ENCODE assay signal across 8 cellular contexts in genomic region chr9:79471577-79472543, GRCh38.
DNase-seq lines count a peak whose midpoint lies in the region; ATAC-seq and TF ChIP-seq lines count a peak whose summit lies in the region.

No MANE protein-coding gene starts in this region.

- CTCF ChIA-PET in CD8-positive, alpha-beta T cell (lab: Charles Lee): interaction anchor here (1.2 to 1.8 kb wide), 2 partner anchors 9 to 13 kb away, joined by 3 to 6 read pairs; no protein-coding TSS in a partner anchor
- CTCF ChIA-PET in activated naive CD4-positive, alpha-beta T cell treated with anti-CD3 and anti-CD28 coated beads, Interleukin-2, amount 10 ng/mL, durations not matched to agents 7 days and 5 days (lab: Charles Lee): no interaction called here

- H3K27me3 Mint-ChIP-seq in CD8-positive, alpha-beta T cell (ENCODE audit: low read depth): no peaks in the 10 kb centered on the region
- no peaks in the 10 kb centered on the region for H3K27me3 Mint-ChIP-seq in HFFc6 (ENCODE audit: insufficient read depth)
- H3K27me3 Mint-ChIP-seq in activated naive CD4-positive, alpha-beta T cell treated with anti-CD3 and anti-CD28 coated beads, Interleukin-2, amount 10 ng/mL, durations not matched to agents 7 days and 5 days: no peaks in the 10 kb centered on the region
- no peaks in the 10 kb centered on the region for H3K27me3 Mint-ChIP-seq in mesothelial cell of epicardium (ENCODE audit: low read depth)

- intact Hi-C loops in CD8-positive, alpha-beta T cell (cut with DNase I, micrococcal nuclease): loop anchor here (2.0 to 10.0 kb wide), 3 partner anchors 473 to 703 kb away; no protein-coding TSS in a partner anchor
- intact Hi-C loops in right cardiac atrium (cut with DNase I): no loop called here
- intact Hi-C loops in stomach (cut with DNase I; ENCODE audit: low total_unique reads): no loop called here

- no peak for TF ChIP-seq EP300 in stomach (IDR thresholded peaks at IDR 0.05)

- no peaks in the 10 kb centered on the region for H3K9me3 Mint-ChIP-seq in CD8-positive, alpha-beta T cell
- H3K9me3 Mint-ChIP-seq in HFFc6: no peaks in the 10 kb centered on the region
- H3K9me3 Mint-ChIP-seq in activated naive CD4-positive, alpha-beta T cell treated with anti-CD3 and anti-CD28 coated beads, Interleukin-2, amount 10 ng/mL, durations not matched to agents 7 days and 5 days: no peaks in the 10 kb centered on the region
- H3K9me3 Mint-ChIP-seq in mesothelial cell of epicardium: no peaks in the 10 kb centered on the region

- H3K27ac Mint-ChIP-seq in CD8-positive, alpha-beta T cell: peak overlapping the region; percentile 30
- no peak overlapping the region for H3K27ac Mint-ChIP-seq in HFFc6
- H3K27ac Mint-ChIP-seq in activated naive CD4-positive, alpha-beta T cell treated with anti-CD3 and anti-CD28 coated beads, Interleukin-2, amount 10 ng/mL, durations not matched to agents 7 days and 5 days: no peak overlapping the region
- no peak overlapping the region for H3K27ac Mint-ChIP-seq in mesothelial cell of epicardium

- DNase-seq in CD8-positive, alpha-beta T cell: peak in 6 of 7 experiments; percentile 14 to 56 (median 32)
- peak; percentile 63 for DNase-seq in HFFc6
- peak; percentile 21 for DNase-seq in activated naive CD4-positive, alpha-beta T cell treated with anti-CD3 and anti-CD28 coated beads, Interleukin-2, amount 10 ng/mL, durations not matched to agents 7 days and 5 days
- peak; percentile 74 to 92 (median 78) for DNase-seq in right cardiac atrium
- DNase-seq in stomach: peak; percentile 56
- no peak for DNase-seq in GM19240 (ENCODE audit: insufficient read length, low spot score)
- no peak for DNase-seq in mesothelial cell of epicardium (ENCODE audit: low spot score in 2 of 2, unreplicated experiment in 2 of 2)

- H3K27ac ChIP-seq in CD8-positive, alpha-beta T cell (ENCODE audit: low read depth, low read length): no peak overlapping the region
- no peak overlapping the region for H3K27ac ChIP-seq in right cardiac atrium (ENCODE audit: low read length)
- H3K27ac ChIP-seq in stomach: no peak overlapping the region

- no peaks in the 10 kb centered on the region for H3K36me3 ChIP-seq in CD8-positive, alpha-beta T cell (ENCODE audit: insufficient read depth, low read length)
- no peaks in the 10 kb centered on the region for H3K36me3 ChIP-seq in stomach

- H3K27me3 ChIP-seq in CD8-positive, alpha-beta T cell (ENCODE audit: insufficient read depth, low read length): no peaks in the 10 kb centered on the region
- H3K27me3 ChIP-seq in right cardiac atrium (ENCODE audit: control insufficient read depth, insufficient read depth): no peaks in the 10 kb centered on the region
- H3K27me3 ChIP-seq in stomach: no peaks in the 10 kb centered on the region

- H3K4me3 Mint-ChIP-seq in CD8-positive, alpha-beta T cell: no peak overlapping the region
- H3K4me3 Mint-ChIP-seq in HFFc6: no peak overlapping the region
- no peak overlapping the region for H3K4me3 Mint-ChIP-seq in activated naive CD4-positive, alpha-beta T cell treated with anti-CD3 and anti-CD28 coated beads, Interleukin-2, amount 10 ng/mL, durations not matched to agents 7 days and 5 days
- no peak overlapping the region for H3K4me3 Mint-ChIP-seq in mesothelial cell of epicardium

- no peak for TF ChIP-seq CTCF in CD8-positive, alpha-beta T cell (IDR thresholded peaks at IDR 0.05)
- TF ChIP-seq CTCF in HFFc6 (IDR thresholded peaks at IDR 0.05): peak; percentile 62
- no peak for TF ChIP-seq CTCF in stomach (IDR thresholded peaks at IDR 0.05)
- no peak for TF ChIP-seq CTCF in mesothelial cell of epicardium (IDR thresholded peaks at IDR 0.05; ENCODE audit: unreplicated experiment)

- peaks cover 23% of the 10 kb centered on the region for H3K4me1 Mint-ChIP-seq in CD8-positive, alpha-beta T cell (ENCODE audit: low read depth)
- H3K4me1 Mint-ChIP-seq in HFFc6 (ENCODE audit: low read depth): peaks cover 5% of the 10 kb centered on the region; the same call in 1 of the 2 replicates
- peaks cover 29% of the 10 kb centered on the region for H3K4me1 Mint-ChIP-seq in activated naive CD4-positive, alpha-beta T cell treated with anti-CD3 and anti-CD28 coated beads, Interleukin-2, amount 10 ng/mL, durations not matched to agents 7 days and 5 days
- peaks cover 7% of the 10 kb centered on the region for H3K4me1 Mint-ChIP-seq in mesothelial cell of epicardium

- POLR2A ChIA-PET in CD8-positive, alpha-beta T cell (lab: Charles Lee): no interaction called here

- no peak for TF ChIP-seq POLR2A in stomach (IDR thresholded peaks at IDR 0.05)

- H3K36me3 Mint-ChIP-seq in CD8-positive, alpha-beta T cell: no peaks in the 10 kb centered on the region
- H3K36me3 Mint-ChIP-seq in HFFc6 (ENCODE audit: low read depth) (peaks cover 4% of the 10 kb centered on the region; the same call in 1 of the 2 replicates), mesothelial cell of epicardium (no peaks in the 10 kb centered on the region)
- H3K36me3 Mint-ChIP-seq in activated naive CD4-positive, alpha-beta T cell treated with anti-CD3 and anti-CD28 coated beads, Interleukin-2, amount 10 ng/mL, durations not matched to agents 7 days and 5 days: no peaks in the 10 kb centered on the region

- peaks cover 17% of the 10 kb centered on the region for H3K4me1 ChIP-seq in CD8-positive, alpha-beta T cell (ENCODE audit: insufficient read depth, low read length)
- H3K4me1 ChIP-seq in right cardiac atrium (ENCODE audit: control insufficient read depth, insufficient read depth, low read length) (no peaks in the 10 kb centered on the region), stomach (peaks cover 0 to 15% (median 7%) of the 10 kb centered on the region in 4 donors)

- H3K4me3 ChIP-seq in CD8-positive, alpha-beta T cell (ENCODE audit: low read depth, low read length): no peak overlapping the region
- H3K4me3 ChIP-seq in right cardiac atrium (ENCODE audit: low read length): no peak overlapping the region
- H3K4me3 ChIP-seq in stomach: no peak overlapping the region

- no peaks in the 10 kb centered on the region for H3K9me3 ChIP-seq in CD8-positive, alpha-beta T cell (ENCODE audit: low read length)
- H3K9me3 ChIP-seq in right cardiac atrium (ENCODE audit: control insufficient read depth, low read length) (no peaks in the 10 kb centered on the region), stomach (no peaks in the 10 kb centered on the region)

- WGBS in right cardiac atrium: 88% methylated on average over 2 of the region's 2 CpGs
- 77 to 87% (median 85%) methylated on average over 2 of the region's 2 CpGs for WGBS in stomach, 5 donors

- peak; percentile 54 for ATAC-seq in CD8-positive, alpha-beta T cell
- ATAC-seq in right cardiac atrium: peak; percentile 69 to 82
- ATAC-seq in GM18502 (IDR thresholded peaks at IDR 0.05; ENCODE audit: poor library complexity, unreplicated experiment): no peak

Comparison
In these comparisons a context has a peak if more than half of its experiments do, and no peak if none do; other contexts are left out.
1. DNase-seq: peak in CD8-positive, alpha-beta T cell (6 of 7), HFFc6 (single experiment), activated naive CD4-positive, alpha-beta T cell treated with anti-CD3 and anti-CD28 coated beads, Interleukin-2, amount 10 ng/mL, durations not matched to agents 7 days and 5 days (single experiment), right cardiac atrium (3 of 3) and stomach (single experiment); none in GM19240 (single experiment) and mesothelial cell of epicardium (0 of 2).
2. intact Hi-C loops: an anchor here in CD8-positive, alpha-beta T cell (2.0 to 10.0 kb wide); none called in right cardiac atrium and stomach.